ENCODE assay signal across 23 cellular contexts in the genomic region with DNA sequence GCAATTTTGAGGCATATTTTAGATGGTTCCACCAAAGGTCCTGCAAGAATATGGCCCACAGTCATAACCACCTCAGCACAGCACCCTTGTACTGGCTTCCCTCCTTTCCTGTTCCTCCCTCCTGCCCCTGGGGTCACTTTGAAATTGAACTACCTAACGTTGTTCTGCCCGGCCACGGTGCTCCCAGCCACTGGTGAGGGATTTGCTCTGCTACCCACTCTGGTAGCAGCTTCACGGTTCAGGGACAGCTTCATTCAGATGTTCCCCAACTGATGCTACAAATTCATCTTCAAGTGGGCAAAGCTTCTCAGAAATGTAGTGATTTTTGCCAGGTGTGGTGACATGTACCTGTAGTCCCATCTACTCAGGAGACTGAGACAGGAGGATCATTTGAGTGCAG. TPM values are rescaled to one million over a fixed set of nuclear protein-coding genes. Genes with fewer than 3 reads are reported as not detected.
"Had no signal": no experiment of that assay in that cellular context is flagged by ENCODE, and none has a peak within 500 bp of the region (broad histone marks: within the 10 kb centered on the region; RNA-seq: fewer than 3 reads in every experiment).

No MANE protein-coding gene starts in this region.

- ATAC-seq: HepG2 had no signal

- H3K4me1 ChIP-seq: SJSA1 had no signal

- FAIRE-seq: HepG2, RCC 7860 had no signal

- H3K27ac ChIP-seq: SJSA1, SK-N-MC had no signal

- DNase-seq: IMR-90, Karpas-422, KG1, MG63, NCI-H1092 treated with DMSO at 0.1 percent for 48 hours, NCI-H1436, NCI-H187, NCI-H2029, NCI-H2081 treated with DMSO at 0.1 percent for 48 hours, NCI-H2171, NCI-H226, NCI-H446, NCI-H510A, NCI-H524 treated with DMSO at 0.1 percent for 48 hours, NCI-H69, NCI-H774, Right ventricle myocardium superior, RPMI8226, SIG-M5 had no signal

- H3K36me3 ChIP-seq: MG63, SJSA1 had no signal

- H3K4me3 ChIP-seq: MG63, SJSA1, SK-N-MC had no signal

RNA-seq across cellular contexts. Expression of a gene that starts 33.9 kb away (rescaled TPM):
- total RNA-seq: HepG2 had no signal

RNA-seq across cellular contexts. Expression of a gene that starts 46.0 kb away (rescaled TPM):
- total RNA-seq: IMR-90 had no signal
